1 cellular context compared by ENCODE assay signal in genomic region chr14:37585971-37586759, GRCh38.
TF ChIP-seq lines count a peak whose summit lies in the region.

No MANE protein-coding gene starts in this region.

TF ChIP-seq in HepG2, 621 proteins besides CTCF, POLR2A, EP300 and RAD21 (continued from another document and continues in another):
- TF ChIP-seq, protein P1, sequence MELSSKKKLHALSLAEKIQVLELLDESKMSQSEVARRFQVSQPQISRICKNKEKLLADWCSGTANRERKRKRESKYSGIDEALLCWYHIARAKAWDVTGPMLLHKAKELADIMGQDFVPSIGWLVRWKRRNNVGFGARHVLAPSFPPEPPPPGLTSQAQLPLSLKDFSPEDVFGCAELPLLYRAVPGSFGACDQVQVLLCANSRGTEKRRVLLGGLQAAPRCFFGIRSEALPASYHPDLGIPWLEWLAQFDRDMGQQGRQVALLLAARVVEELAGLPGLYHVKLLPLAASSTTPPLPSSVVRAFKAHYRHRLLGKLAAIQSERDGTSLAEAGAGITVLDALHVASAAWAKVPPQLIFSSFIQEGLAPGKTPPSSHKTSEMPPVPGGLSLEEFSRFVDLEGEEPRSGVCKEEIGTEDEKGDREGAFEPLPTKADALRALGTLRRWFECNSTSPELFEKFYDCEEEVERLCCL (CRISPR knock-in tag; IDR thresholded peaks at IDR 0.05; ENCODE audit: borderline replicate concordance): 0 out of 2 replicates have a peak, but pooled peaks have one; percentile 4
- peak; percentile 67; the same call in 1 of the 2 replicates for TF ChIP-seq ZSCAN31 (CRISPR knock-in tag; IDR thresholded peaks at IDR 0.05; ENCODE audit: low read depth)
- TF ChIP-seq ZNF331 (CRISPR knock-in tag; IDR thresholded peaks at IDR 0.05): 0 out of 2 replicates have a peak, but pooled peaks have one; percentile 12
- no peak for TF ChIP-seq ZNF737 (CRISPR knock-in tag; IDR thresholded peaks at IDR 0.05; ENCODE audit: borderline replicate concordance)
- TF ChIP-seq, protein P2, sequence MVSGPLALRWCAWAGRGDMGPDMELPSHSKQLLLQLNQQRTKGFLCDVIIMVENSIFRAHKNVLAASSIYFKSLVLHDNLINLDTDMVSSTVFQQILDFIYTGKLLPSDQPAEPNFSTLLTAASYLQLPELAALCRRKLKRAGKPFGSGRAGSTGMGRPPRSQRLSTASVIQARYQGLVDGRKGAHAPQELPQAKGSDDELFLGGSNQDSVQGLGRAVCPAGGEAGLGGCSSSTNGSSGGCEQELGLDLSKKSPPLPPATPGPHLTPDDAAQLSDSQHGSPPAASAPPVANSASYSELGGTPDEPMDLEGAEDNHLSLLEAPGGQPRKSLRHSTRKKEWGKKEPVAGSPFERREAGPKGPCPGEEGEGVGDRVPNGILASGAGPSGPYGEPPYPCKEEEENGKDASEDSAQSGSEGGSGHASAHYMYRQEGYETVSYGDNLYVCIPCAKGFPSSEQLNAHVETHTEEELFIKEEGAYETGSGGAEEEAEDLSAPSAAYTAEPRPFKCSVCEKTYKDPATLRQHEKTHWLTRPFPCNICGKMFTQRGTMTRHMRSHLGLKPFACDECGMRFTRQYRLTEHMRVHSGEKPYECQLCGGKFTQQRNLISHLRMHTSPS (CRISPR knock-in tag; IDR thresholded peaks at IDR 0.05; ENCODE audit: low read depth): no peak
- TF ChIP-seq, protein P3, sequence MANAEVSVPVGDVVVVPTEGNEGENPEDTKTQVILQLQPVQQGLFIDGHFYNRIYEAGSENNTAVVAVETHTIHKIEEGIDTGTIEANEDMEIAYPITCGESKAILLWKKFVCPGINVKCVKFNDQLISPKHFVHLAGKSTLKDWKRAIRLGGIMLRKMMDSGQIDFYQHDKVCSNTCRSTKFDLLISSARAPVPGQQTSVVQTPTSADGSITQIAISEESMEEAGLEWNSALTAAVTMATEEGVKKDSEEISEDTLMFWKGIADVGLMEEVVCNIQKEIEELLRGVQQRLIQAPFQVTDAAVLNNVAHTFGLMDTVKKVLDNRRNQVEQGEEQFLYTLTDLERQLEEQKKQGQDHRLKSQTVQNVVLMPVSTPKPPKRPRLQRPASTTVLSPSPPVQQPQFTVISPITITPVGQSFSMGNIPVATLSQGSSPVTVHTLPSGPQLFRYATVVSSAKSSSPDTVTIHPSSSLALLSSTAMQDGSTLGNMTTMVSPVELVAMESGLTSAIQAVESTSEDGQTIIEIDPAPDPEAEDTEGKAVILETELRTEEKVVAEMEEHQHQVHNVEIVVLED (CRISPR knock-in tag; IDR thresholded peaks at IDR 0.05; ENCODE audit: borderline replicate concordance): peak; percentile 27; the same call in 1 of the 2 replicates
- no peak for TF ChIP-seq MEIS1 (CRISPR knock-in tag; IDR thresholded peaks at IDR 0.05; ENCODE audit: borderline replicate concordance)
- 0 out of 2 replicates have a peak, but pooled peaks have one; percentile 58 for TF ChIP-seq BRCA1 (CRISPR knock-in tag; IDR thresholded peaks at IDR 0.05)
- TF ChIP-seq RXRB (CRISPR knock-in tag; IDR thresholded peaks at IDR 0.05; ENCODE audit: borderline replicate concordance): 0 out of 2 replicates have a peak, but pooled peaks have one; percentile 9
- peak; percentile 26; the same call in 1 of the 2 replicates for TF ChIP-seq ZNF614 (CRISPR knock-in tag; IDR thresholded peaks at IDR 0.05; ENCODE audit: borderline replicate concordance)
- no peak for TF ChIP-seq NR2F6 (IDR thresholded peaks at IDR 0.05)
- TF ChIP-seq NR2F6 (CRISPR knock-in tag; IDR thresholded peaks at IDR 0.05): 0 out of 2 replicates have a peak, but pooled peaks have one; percentile 15
- 0 out of 2 replicates have a peak, but pooled peaks have one; percentile 7 for TF ChIP-seq GATAD1 (CRISPR knock-in tag; IDR thresholded peaks at IDR 0.05)
- TF ChIP-seq, protein P4, sequence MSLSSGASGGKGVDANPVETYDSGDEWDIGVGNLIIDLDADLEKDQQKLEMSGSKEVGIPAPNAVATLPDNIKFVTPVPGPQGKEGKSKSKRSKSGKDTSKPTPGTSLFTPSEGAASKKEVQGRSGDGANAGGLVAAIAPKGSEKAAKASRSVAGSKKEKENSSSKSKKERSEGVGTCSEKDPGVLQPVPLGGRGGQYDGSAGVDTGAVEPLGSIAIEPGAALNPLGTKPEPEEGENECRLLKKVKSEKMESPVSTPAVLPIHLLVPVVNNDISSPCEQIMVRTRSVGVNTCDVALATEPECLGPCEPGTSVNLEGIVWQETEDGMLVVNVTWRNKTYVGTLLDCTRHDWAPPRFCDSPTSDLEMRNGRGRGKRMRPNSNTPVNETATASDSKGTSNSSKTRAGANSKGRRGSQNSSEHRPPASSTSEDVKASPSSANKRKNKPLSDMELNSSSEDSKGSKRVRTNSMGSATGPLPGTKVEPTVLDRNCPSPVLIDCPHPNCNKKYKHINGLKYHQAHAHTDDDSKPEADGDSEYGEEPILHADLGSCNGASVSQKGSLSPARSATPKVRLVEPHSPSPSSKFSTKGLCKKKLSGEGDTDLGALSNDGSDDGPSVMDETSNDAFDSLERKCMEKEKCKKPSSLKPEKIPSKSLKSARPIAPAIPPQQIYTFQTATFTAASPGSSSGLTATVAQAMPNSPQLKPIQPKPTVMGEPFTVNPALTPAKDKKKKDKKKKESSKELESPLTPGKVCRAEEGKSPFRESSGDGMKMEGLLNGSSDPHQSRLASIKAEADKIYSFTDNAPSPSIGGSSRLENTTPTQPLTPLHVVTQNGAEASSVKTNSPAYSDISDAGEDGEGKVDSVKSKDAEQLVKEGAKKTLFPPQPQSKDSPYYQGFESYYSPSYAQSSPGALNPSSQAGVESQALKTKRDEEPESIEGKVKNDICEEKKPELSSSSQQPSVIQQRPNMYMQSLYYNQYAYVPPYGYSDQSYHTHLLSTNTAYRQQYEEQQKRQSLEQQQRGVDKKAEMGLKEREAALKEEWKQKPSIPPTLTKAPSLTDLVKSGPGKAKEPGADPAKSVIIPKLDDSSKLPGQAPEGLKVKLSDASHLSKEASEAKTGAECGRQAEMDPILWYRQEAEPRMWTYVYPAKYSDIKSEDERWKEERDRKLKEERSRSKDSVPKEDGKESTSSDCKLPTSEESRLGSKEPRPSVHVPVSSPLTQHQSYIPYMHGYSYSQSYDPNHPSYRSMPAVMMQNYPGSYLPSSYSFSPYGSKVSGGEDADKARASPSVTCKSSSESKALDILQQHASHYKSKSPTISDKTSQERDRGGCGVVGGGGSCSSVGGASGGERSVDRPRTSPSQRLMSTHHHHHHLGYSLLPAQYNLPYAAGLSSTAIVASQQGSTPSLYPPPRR (CRISPR knock-in tag; IDR thresholded peaks at IDR 0.05; ENCODE audit: borderline replicate concordance): no peak
- peak; percentile 46; the same call in 1 of the 2 replicates for TF ChIP-seq CEBPG (CRISPR knock-in tag; IDR thresholded peaks at IDR 0.05)
- peak; percentile 33; the same call in 1 of the 2 replicates for TF ChIP-seq ELF3 (CRISPR knock-in tag; IDR thresholded peaks at IDR 0.05)
- TF ChIP-seq, protein P5, sequence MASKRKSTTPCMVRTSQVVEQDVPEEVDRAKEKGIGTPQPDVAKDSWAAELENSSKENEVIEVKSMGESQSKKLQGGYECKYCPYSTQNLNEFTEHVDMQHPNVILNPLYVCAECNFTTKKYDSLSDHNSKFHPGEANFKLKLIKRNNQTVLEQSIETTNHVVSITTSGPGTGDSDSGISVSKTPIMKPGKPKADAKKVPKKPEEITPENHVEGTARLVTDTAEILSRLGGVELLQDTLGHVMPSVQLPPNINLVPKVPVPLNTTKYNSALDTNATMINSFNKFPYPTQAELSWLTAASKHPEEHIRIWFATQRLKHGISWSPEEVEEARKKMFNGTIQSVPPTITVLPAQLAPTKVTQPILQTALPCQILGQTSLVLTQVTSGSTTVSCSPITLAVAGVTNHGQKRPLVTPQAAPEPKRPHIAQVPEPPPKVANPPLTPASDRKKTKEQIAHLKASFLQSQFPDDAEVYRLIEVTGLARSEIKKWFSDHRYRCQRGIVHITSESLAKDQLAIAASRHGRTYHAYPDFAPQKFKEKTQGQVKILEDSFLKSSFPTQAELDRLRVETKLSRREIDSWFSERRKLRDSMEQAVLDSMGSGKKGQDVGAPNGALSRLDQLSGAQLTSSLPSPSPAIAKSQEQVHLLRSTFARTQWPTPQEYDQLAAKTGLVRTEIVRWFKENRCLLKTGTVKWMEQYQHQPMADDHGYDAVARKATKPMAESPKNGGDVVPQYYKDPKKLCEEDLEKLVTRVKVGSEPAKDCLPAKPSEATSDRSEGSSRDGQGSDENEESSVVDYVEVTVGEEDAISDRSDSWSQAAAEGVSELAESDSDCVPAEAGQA (IDR thresholded peaks at IDR 0.05; ENCODE audit: low read depth): no peak
- TF ChIP-seq, protein P5 (CRISPR knock-in tag; IDR thresholded peaks at IDR 0.05; ENCODE audit: borderline replicate concordance): peak; percentile 74; the same call in 1 of the 2 replicates
- no peak for TF ChIP-seq JUNB (CRISPR knock-in tag; IDR thresholded peaks at IDR 0.05; ENCODE audit: borderline replicate concordance)
- peak in 1 of 2 experiments; percentile 35; a peak in 1 of 4 replicates for TF ChIP-seq REST (IDR thresholded peaks at IDR 0.05; ENCODE audit: borderline replicate concordance in 1 of 2, low read depth in 1 of 2, low read length in 2 of 2)
- TF ChIP-seq NR0B2 (CRISPR knock-in tag; IDR thresholded peaks at IDR 0.05): no peak
- TF ChIP-seq RBM22 (optimal IDR thresholded peaks at IDR 0.05; ENCODE audit: low read length): no peak
- TF ChIP-seq HOXA3 (CRISPR knock-in tag; IDR thresholded peaks at IDR 0.05): 0 out of 2 replicates have a peak, but pooled peaks have one; percentile 30
- no peak for TF ChIP-seq LCORL (IDR thresholded peaks at IDR 0.05)
- TF ChIP-seq LCORL (CRISPR knock-in tag; IDR thresholded peaks at IDR 0.05): 0 out of 2 replicates have a peak, but pooled peaks have one; percentile 22
- 0 out of 2 replicates have a peak, but pooled peaks have one; percentile 14 for TF ChIP-seq ARNT2 (CRISPR knock-in tag; IDR thresholded peaks at IDR 0.05; ENCODE audit: low read depth)
- TF ChIP-seq NRL (CRISPR knock-in tag; IDR thresholded peaks at IDR 0.05; ENCODE audit: borderline replicate concordance): no peak
- peak; percentile 67; the same call in 1 of the 2 replicates for TF ChIP-seq KDM6A (CRISPR knock-in tag; IDR thresholded peaks at IDR 0.05; ENCODE audit: low read depth)
- TF ChIP-seq ZBTB2 (CRISPR knock-in tag; IDR thresholded peaks at IDR 0.05; ENCODE audit: low read depth): no peak
